In the genomic region with DNA sequence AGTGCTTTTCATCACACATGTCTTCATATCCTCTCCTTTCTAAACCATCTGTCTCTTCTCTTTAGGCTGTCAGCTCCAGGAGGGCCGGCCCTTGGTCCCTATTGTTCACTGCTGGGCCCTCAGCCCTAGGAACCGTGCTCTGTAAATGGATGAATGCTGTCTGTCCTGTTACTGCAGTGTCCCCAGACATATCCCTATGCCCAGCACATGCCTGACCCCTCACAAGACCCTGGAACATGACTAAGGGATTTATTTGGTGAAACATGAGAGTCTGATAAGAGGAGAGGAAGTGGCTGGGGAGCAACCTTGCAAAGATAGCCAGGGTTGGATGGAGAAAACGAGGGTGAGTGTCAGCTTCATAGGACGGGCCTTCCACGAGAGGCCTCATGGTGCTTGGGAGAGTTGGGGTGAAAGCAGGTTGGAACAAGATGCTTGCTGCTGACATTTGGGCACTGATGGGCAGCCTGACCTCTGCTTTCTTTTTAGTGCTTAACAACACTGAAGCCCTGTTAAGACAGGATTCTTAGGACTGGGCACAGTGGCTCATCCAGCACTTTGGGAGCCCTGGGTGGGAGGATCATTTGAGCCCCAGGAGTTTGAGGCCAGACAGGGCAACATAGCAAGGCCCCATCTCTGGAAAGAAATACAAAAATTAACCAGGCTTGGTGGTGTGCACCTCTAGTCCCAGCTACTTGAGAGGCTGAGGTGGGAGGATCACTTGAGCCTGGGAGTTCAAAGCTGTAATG, we compare ENCODE assay signal across 1 cellular context.
TF ChIP-seq lines count a peak whose summit lies in the region.

No MANE protein-coding gene starts in this region.

TF ChIP-seq in K562, 482 proteins besides CTCF, POLR2A, EP300 and RAD21 (continued from another document):
- TF ChIP-seq ZC3H8 (IDR thresholded peaks at IDR 0.05): no peak; the same call in 1 of the 2 replicates
- peak; percentile 94 for TF ChIP-seq ARID1B (IDR thresholded peaks at IDR 0.05)
- TF ChIP-seq FOXK2 (conservative IDR thresholded peaks at IDR 0.05 in 1 of 2, IDR thresholded peaks at IDR 0.05 in 1 of 2; ENCODE audit: low read depth in 2 of 2): peak; percentile 62 to 79; a peak in 3 of 4 replicates
- no peak for TF ChIP-seq ZNF785 (CRISPR knock-in tag; IDR thresholded peaks at IDR 0.05)
- peak; percentile 51; the same call in 1 of the 2 replicates for TF ChIP-seq NBN (IDR thresholded peaks at IDR 0.05; ENCODE audit: low read depth)
- peak; percentile 77 for TF ChIP-seq ZEB2 (IDR thresholded peaks at IDR 0.05)
- TF ChIP-seq MTA1 (IDR thresholded peaks at IDR 0.05; ENCODE audit: borderline replicate concordance): peak; percentile 55; the same call in 1 of the 2 replicates
- TF ChIP-seq, protein P1, sequence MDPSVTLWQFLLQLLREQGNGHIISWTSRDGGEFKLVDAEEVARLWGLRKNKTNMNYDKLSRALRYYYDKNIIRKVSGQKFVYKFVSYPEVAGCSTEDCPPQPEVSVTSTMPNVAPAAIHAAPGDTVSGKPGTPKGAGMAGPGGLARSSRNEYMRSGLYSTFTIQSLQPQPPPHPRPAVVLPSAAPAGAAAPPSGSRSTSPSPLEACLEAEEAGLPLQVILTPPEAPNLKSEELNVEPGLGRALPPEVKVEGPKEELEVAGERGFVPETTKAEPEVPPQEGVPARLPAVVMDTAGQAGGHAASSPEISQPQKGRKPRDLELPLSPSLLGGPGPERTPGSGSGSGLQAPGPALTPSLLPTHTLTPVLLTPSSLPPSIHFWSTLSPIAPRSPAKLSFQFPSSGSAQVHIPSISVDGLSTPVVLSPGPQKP (CRISPR knock-in tag; IDR thresholded peaks at IDR 0.05): no peak
- TF ChIP-seq, protein P2, sequence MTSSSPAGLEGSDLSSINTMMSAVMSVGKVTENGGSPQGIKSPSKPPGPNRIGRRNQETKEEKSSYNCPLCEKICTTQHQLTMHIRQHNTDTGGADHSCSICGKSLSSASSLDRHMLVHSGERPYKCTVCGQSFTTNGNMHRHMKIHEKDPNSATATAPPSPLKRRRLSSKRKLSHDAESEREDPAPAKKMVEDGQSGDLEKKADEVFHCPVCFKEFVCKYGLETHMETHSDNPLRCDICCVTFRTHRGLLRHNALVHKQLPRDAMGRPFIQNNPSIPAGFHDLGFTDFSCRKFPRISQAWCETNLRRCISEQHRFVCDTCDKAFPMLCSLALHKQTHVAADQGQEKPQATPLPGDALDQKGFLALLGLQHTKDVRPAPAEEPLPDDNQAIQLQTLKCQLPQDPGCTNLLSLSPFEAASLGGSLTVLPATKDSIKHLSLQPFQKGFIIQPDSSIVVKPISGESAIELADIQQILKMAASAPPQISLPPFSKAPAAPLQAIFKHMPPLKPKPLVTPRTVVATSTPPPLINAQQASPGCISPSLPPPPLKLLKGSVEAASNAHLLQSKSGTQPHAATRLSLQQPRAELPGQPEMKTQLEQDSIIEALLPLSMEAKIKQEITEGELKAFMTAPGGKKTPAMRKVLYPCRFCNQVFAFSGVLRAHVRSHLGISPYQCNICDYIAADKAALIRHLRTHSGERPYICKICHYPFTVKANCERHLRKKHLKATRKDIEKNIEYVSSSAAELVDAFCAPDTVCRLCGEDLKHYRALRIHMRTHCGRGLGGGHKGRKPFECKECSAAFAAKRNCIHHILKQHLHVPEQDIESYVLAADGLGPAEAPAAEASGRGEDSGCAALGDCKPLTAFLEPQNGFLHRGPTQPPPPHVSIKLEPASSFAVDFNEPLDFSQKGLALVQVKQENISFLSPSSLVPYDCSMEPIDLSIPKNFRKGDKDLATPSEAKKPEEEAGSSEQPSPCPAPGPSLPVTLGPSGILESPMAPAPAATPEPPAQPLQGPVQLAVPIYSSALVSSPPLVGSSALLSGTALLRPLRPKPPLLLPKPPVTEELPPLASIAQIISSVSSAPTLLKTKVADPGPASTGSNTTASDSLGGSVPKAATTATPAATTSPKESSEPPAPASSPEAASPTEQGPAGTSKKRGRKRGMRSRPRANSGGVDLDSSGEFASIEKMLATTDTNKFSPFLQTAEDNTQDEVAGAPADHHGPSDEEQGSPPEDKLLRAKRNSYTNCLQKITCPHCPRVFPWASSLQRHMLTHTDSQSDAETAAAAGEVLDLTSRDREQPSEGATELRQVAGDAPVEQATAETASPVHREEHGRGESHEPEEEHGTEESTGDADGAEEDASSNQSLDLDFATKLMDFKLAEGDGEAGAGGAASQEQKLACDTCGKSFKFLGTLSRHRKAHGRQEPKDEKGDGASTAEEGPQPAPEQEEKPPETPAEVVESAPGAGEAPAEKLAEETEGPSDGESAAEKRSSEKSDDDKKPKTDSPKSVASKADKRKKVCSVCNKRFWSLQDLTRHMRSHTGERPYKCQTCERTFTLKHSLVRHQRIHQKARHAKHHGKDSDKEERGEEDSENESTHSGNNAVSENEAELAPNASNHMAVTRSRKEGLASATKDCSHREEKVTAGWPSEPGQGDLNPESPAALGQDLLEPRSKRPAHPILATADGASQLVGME (CRISPR knock-in tag; IDR thresholded peaks at IDR 0.05): 0 out of 2 replicates have a peak, but pooled peaks have one; percentile 11
- no peak for TF ChIP-seq CSDE1 (IDR thresholded peaks at IDR 0.05)
- TF ChIP-seq SMARCE1 (IDR thresholded peaks at IDR 0.05): peak; percentile 94
- TF ChIP-seq CHD4 (IDR thresholded peaks at IDR 0.05; ENCODE audit: insufficient read depth, insufficient replicate concordance, low read depth, low read length, poor library complexity, severe bottlenecking): no peak
- TF ChIP-seq ZNF77 (CRISPR knock-in tag; IDR thresholded peaks at IDR 0.05): no peak
- TF ChIP-seq, protein P3, sequence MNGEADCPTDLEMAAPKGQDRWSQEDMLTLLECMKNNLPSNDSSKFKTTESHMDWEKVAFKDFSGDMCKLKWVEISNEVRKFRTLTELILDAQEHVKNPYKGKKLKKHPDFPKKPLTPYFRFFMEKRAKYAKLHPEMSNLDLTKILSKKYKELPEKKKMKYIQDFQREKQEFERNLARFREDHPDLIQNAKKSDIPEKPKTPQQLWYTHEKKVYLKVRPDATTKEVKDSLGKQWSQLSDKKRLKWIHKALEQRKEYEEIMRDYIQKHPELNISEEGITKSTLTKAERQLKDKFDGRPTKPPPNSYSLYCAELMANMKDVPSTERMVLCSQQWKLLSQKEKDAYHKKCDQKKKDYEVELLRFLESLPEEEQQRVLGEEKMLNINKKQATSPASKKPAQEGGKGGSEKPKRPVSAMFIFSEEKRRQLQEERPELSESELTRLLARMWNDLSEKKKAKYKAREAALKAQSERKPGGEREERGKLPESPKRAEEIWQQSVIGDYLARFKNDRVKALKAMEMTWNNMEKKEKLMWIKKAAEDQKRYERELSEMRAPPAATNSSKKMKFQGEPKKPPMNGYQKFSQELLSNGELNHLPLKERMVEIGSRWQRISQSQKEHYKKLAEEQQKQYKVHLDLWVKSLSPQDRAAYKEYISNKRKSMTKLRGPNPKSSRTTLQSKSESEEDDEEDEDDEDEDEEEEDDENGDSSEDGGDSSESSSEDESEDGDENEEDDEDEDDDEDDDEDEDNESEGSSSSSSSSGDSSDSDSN (IDR thresholded peaks at IDR 0.05; ENCODE audit: borderline replicate concordance in 1 of 2, low read depth in 2 of 2, low read length in 2 of 2): peak; percentile 36 to 76; a peak in 1 of 4 replicates
- no peak for TF ChIP-seq POLR2G (IDR thresholded peaks at IDR 0.05; ENCODE audit: low read depth, low read length)
- TF ChIP-seq TAL1 (IDR thresholded peaks at IDR 0.05): peak; percentile 78
- TF ChIP-seq TEAD1 (CRISPR knock-in tag; IDR thresholded peaks at IDR 0.05): peak in 1 of 2 experiments; percentile 62; a peak in 1 of 4 replicates
- TF ChIP-seq SMAD4 (CRISPR knock-in tag; conservative IDR thresholded peaks at IDR 0.05): peak; percentile 85
- peak; percentile 77 to 86 for TF ChIP-seq TRIM24 (IDR thresholded peaks at IDR 0.05)
- TF ChIP-seq SMARCC2 (IDR thresholded peaks at IDR 0.05; ENCODE audit: low read depth): peak; percentile 81
- TF ChIP-seq ZSCAN32 (CRISPR knock-in tag; IDR thresholded peaks at IDR 0.05): no peak
- TF ChIP-seq XRCC4 (IDR thresholded peaks at IDR 0.05; ENCODE audit: extremely low read depth, insufficient read depth, insufficient read length): no peak
- peak; percentile 90 for TF ChIP-seq NCOR1 (IDR thresholded peaks at IDR 0.05)
- peak; percentile 71; the same call in 1 of the 2 replicates for TF ChIP-seq MYNN (IDR thresholded peaks at IDR 0.05)
- no peak for TF ChIP-seq MYNN (CRISPR knock-in tag; IDR thresholded peaks at IDR 0.05)
- TF ChIP-seq, protein P4, sequence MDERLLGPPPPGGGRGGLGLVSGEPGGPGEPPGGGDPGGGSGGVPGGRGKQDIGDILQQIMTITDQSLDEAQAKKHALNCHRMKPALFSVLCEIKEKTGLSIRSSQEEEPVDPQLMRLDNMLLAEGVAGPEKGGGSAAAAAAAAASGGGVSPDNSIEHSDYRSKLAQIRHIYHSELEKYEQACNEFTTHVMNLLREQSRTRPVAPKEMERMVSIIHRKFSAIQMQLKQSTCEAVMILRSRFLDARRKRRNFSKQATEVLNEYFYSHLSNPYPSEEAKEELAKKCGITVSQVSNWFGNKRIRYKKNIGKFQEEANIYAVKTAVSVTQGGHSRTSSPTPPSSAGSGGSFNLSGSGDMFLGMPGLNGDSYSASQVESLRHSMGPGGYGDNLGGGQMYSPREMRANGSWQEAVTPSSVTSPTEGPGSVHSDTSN (CRISPR knock-in tag; IDR thresholded peaks at IDR 0.05; ENCODE audit: low read depth): no peak
- TF ChIP-seq, protein P4 (tag; conservative IDR thresholded peaks at IDR 0.05; ENCODE audit: low read depth): peak; percentile 59
- TF ChIP-seq, protein P5, sequence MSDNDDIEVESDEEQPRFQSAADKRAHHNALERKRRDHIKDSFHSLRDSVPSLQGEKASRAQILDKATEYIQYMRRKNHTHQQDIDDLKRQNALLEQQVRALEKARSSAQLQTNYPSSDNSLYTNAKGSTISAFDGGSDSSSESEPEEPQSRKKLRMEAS (CRISPR knock-in tag; IDR thresholded peaks at IDR 0.05): peak; percentile 64; the same call in 1 of the 2 replicates
- peak; percentile 46; the same call in 1 of the 2 replicates for TF ChIP-seq ZNF24 (IDR thresholded peaks at IDR 0.05)
- no peak for TF ChIP-seq HMG20A (CRISPR knock-in tag; conservative IDR thresholded peaks at IDR 0.05)
- TF ChIP-seq MXI1 (IDR thresholded peaks at IDR 0.05; ENCODE audit: low read depth, low read length): 0 out of 2 replicates have a peak, but pooled peaks have one; percentile 25
- peak; percentile 7; the same call in 1 of the 2 replicates for TF ChIP-seq JUN (IDR thresholded peaks at IDR 0.05; ENCODE audit: borderline replicate concordance, low read depth, low read length)
- no peak for TF ChIP-seq JUN (CRISPR knock-in tag; IDR thresholded peaks at IDR 0.05; ENCODE audit: borderline replicate concordance)
- peak; percentile 69 for TF ChIP-seq MTA2 (IDR thresholded peaks at IDR 0.05; ENCODE audit: low read depth)
- peak; percentile 22 to 34; a peak in 1 of 4 replicates for TF ChIP-seq MAZ (CRISPR knock-in tag; conservative IDR thresholded peaks at IDR 0.05 in 1 of 2, IDR thresholded peaks at IDR 0.05 in 1 of 2)
- TF ChIP-seq CHD2 (IDR thresholded peaks at IDR 0.05; ENCODE audit: low read depth, low read length): no peak
- TF ChIP-seq NEUROD1 (IDR thresholded peaks at IDR 0.05; ENCODE audit: borderline replicate concordance, low read depth, low read length, partially characterized antibody): peak; percentile 44
- peak in 1 of 2 experiments; percentile 91; a peak in 2 of 4 replicates for TF ChIP-seq HDAC1 (IDR thresholded peaks at IDR 0.05)
